18 cellular contexts compared by ENCODE assay signal in genomic region chr14:93520053-93520607, GRCh38.
DNase-seq lines count a peak whose midpoint lies in the region; ATAC-seq, FAIRE-seq and TF ChIP-seq lines count a peak whose summit lies in the region.
"Had no signal": no experiment of that assay in that cellular context is flagged by ENCODE, and none has a peak within 500 bp of the region (broad histone marks: within the 10 kb centered on the region; RNA-seq: fewer than 3 reads in every experiment).

No MANE protein-coding gene starts in this region.

- no TSS peak for BruUV-seq in HepG2 (replicated peaks; lab: Mats Ljungman, UMichigan)

- peaks cover 66% of the 10 kb centered on the region for H3K36me3 Mint-ChIP-seq in WTC11

- H3K36me3 ChIP-seq in HepG2 (replicated peaks in 1 of 2; ENCODE audit: control insufficient read depth in 1 of 2, insufficient read depth in 2 of 2, low read length in 2 of 2) = no peaks in the 10 kb centered on the region
- H3K36me3 ChIP-seq in right lobe of liver = no peaks in the 10 kb centered on the region
- no peaks in the 10 kb centered on the region for H3K36me3 ChIP-seq in pancreas
- no peaks in the 10 kb centered on the region for H3K36me3 ChIP-seq in gastroesophageal sphincter

- intact Hi-C loops in HepG2 (cut with micrococcal nuclease; ENCODE audit: unreplicated experiment) (no loop called here), right lobe of liver (cut with DNase I) (no loop called here), pancreas (cut with DNase I) (no loop called here)

- DNase-seq in DMS53 (lab: John Stamatoyannopoulos, UW) (peak; percentile 10), DMS53 treated with DMSO at 0.1 percent for 48 hours (lab: John Stamatoyannopoulos, UW; ENCODE audit: unreplicated experiment) (no peak), HepG2 (ENCODE audit: low spot score) (no peak), right lobe of liver (no peak), WTC11 (ENCODE audit: low spot score) (no peak), pancreas (no peak)
- DNase-seq in stimulated activated CD4-positive, alpha-beta T cell treated with anti-CD3 and anti-CD28 coated beads, Interleukin-1b, Interleukin-23, amount 100 ng/mL, for 48 hours = no peak
- DNase-seq: C1 segment of cervical spinal cord, KBM-7, NCI-H2029 treated with DMSO at 0.1 percent for 48 hours, NCI-H446, PC-3, T-helper 9 cell had no signal

- no peak overlapping the region for H2AFZ ChIP-seq in HepG2 (ENCODE audit: low read length)

- no peaks in the 10 kb centered on the region for H3K4me1 Mint-ChIP-seq in WTC11

- H3K4me1 ChIP-seq in HepG2 (ENCODE audit: insufficient read depth, low read length) (no peaks in the 10 kb centered on the region), right lobe of liver (no peaks in the 10 kb centered on the region), pancreas (no peaks in the 10 kb centered on the region), gastroesophageal sphincter (no peaks in the 10 kb centered on the region)

- in situ Hi-C loops in HepG2 (cut with HindIII; ENCODE audit: extremely low pct_ligation_motif_present, low pct_unique_long_range_greater_than_20kb) = no loop called here

- H3K27ac ChIP-seq in HepG2 (ENCODE audit: extremely low read length, insufficient read depth, low read length) = no peak overlapping the region
- H3K27ac ChIP-seq in right lobe of liver = no peak overlapping the region
- H3K27ac ChIP-seq in pancreas = no peak overlapping the region
- no peak overlapping the region for H3K27ac ChIP-seq in gastroesophageal sphincter
- H3K27ac ChIP-seq: 22Rv1 had no signal

- H3K9me3 ChIP-seq in HepG2 (ENCODE audit: low read length) = peaks cover 32% of the 10 kb centered on the region
- H3K9me3 ChIP-seq in right lobe of liver = peaks cover 0 to 9% (median 5%) of the 10 kb centered on the region in 4 donors
- no peaks in the 10 kb centered on the region for H3K9me3 ChIP-seq in pancreas
- H3K9me3 ChIP-seq in gastroesophageal sphincter = peaks cover 0 to 37% (median 3%) of the 10 kb centered on the region in 3 donors

- TF ChIP-seq RAD21 in HepG2 (CRISPR knock-in tag; IDR thresholded peaks at IDR 0.05) = no peak

- ATAC-seq in HepG2 (no peak), right lobe of liver (no peak), WTC11 (no peak), pancreas (no peak), gastroesophageal sphincter (no peak)
- ATAC-seq: PC-3 had no signal

- FAIRE-seq in HepG2 (lab: Jason Lieb, UNC) (no peak), pancreas (lab: Jason Lieb, UNC) (no peak)
- FAIRE-seq: GM18507, GM19239, HTR-8/SVneo had no signal

- no peaks in the 10 kb centered on the region for H3K79me2 ChIP-seq in HepG2 (ENCODE audit: insufficient read depth, low read length)

- no peaks in the 10 kb centered on the region for H4K20me1 ChIP-seq in HepG2 (ENCODE audit: insufficient read depth, low read length)

- H3K4me3 ChIP-seq in HepG2 (replicated peaks in 1 of 3; ENCODE audit: insufficient read depth in 1 of 3, low read depth in 2 of 3, low read length in 3 of 3) (no peak overlapping the region), right lobe of liver (no peak overlapping the region), pancreas (no peak overlapping the region), gastroesophageal sphincter (no peak overlapping the region)

- no peaks in the 10 kb centered on the region for H3K27me3 ChIP-seq in HepG2 (ENCODE audit: control insufficient read depth in 1 of 2, insufficient read depth in 2 of 2, low read length in 2 of 2)
- no peaks in the 10 kb centered on the region for H3K27me3 ChIP-seq in right lobe of liver
- H3K27me3 ChIP-seq in pancreas = no peaks in the 10 kb centered on the region
- H3K27me3 ChIP-seq in gastroesophageal sphincter = no peaks in the 10 kb centered on the region

- H3K4me2 ChIP-seq in HepG2 (ENCODE audit: low read depth, low read length) = no peak overlapping the region

- no peak overlapping the region for H3K4me3 Mint-ChIP-seq in WTC11

- TF ChIP-seq POLR2A in HepG2 (IDR thresholded peaks at IDR 0.05; ENCODE audit: insufficient read depth in 1 of 2, low read depth in 2 of 2, low read length in 2 of 2) (no peak), right lobe of liver (IDR thresholded peaks at IDR 0.05) (no peak), gastroesophageal sphincter (IDR thresholded peaks at IDR 0.05) (no peak)

- TF ChIP-seq EP300 in HepG2 (IDR thresholded peaks at IDR 0.05; ENCODE audit: low read depth in 2 of 2, low read length in 2 of 2) = no peak
- no peak for TF ChIP-seq EP300 in HepG2 (CRISPR knock-in tag; IDR thresholded peaks at IDR 0.05; ENCODE audit: borderline replicate concordance)
- no peak for TF ChIP-seq EP300 in gastroesophageal sphincter (IDR thresholded peaks at IDR 0.05)

- no peak overlapping the region for H3K27ac Mint-ChIP-seq in WTC11

- H3K9ac ChIP-seq in HepG2 (ENCODE audit: insufficient read depth, low read depth, low read length) = no peak overlapping the region

- peaks cover 67% of the 10 kb centered on the region for H3K9me3 Mint-ChIP-seq in WTC11

- POLR2A ChIA-PET in HepG2 (lab: Yijun Ruan, JAX) = no interaction called here
- POLR2A ChIA-PET in WTC11 (lab: Charles Lee) = no interaction called here

- 75% methylated on average over 3 of the region's 3 CpGs for WGBS in HepG2 (ENCODE audit: low lambda C conversion rate)
- WGBS in right lobe of liver (ENCODE audit: insufficient coverage, low coverage, low lambda C conversion rate, missing lambda C conversion rate) = 93% methylated on average over 3 of the region's 3 CpGs
- WGBS in pancreas, 2 donors = 93 to 95% methylated on average over 3 of the region's 3 CpGs
- 90 to 96% methylated on average over 3 of the region's 3 CpGs for WGBS in gastroesophageal sphincter (ENCODE audit: low coverage in 1 of 2), 2 donors

- TF ChIP-seq CTCF in HepG2 (CRISPR knock-in tag; IDR thresholded peaks at IDR 0.05) (no peak), right lobe of liver (IDR thresholded peaks at IDR 0.05) (no peak), WTC11 (IDR thresholded peaks at IDR 0.05) (no peak), pancreas (IDR thresholded peaks at IDR 0.05) (no peak), gastroesophageal sphincter (IDR thresholded peaks at IDR 0.05) (no peak)

- peaks cover 8% of the 10 kb centered on the region; the same call in 1 of the 2 replicates for H3K27me3 Mint-ChIP-seq in WTC11 (ENCODE audit: low read depth)

- CTCF ChIA-PET in HepG2 (lab: Yijun Ruan, JAX; ENCODE audit: low intra/inter-chr PET ratio, low total read pairs) (no interaction called here), WTC11 (lab: Charles Lee) (no interaction called here)

TF ChIP-seq in HepG2, 621 proteins besides CTCF, POLR2A, EP300 and RAD21 (continues in another document):
- TF ChIP-seq ZNF570 (CRISPR knock-in tag; IDR thresholded peaks at IDR 0.05; ENCODE audit: borderline replicate concordance) (no peak), HOMEZ (CRISPR knock-in tag; IDR thresholded peaks at IDR 0.05; ENCODE audit: low read depth) (peak; percentile 65; the same call in 1 of the 2 replicates), ZNF317 (CRISPR knock-in tag; IDR thresholded peaks at IDR 0.05) (peak; percentile 99), ZNF597 (CRISPR knock-in tag; IDR thresholded peaks at IDR 0.05) (no peak), PAWR (CRISPR knock-in tag; IDR thresholded peaks at IDR 0.05; ENCODE audit: borderline replicate concordance) (no peak)

TF ChIP-seq in WTC11, 78 proteins besides CTCF, POLR2A, EP300 and RAD21 (continues in another document):
- TF ChIP-seq KAT7 (CRISPR knock-in tag; IDR thresholded peaks at IDR 0.05; ENCODE audit: borderline replicate concordance) = no peak
- peak; percentile 96 for TF ChIP-seq ZNF317 (CRISPR knock-in tag; IDR thresholded peaks at IDR 0.05; ENCODE audit: borderline replicate concordance, low read depth)
- no peak for TF ChIP-seq JAZF1 (CRISPR knock-in tag; IDR thresholded peaks at IDR 0.05)
- TF ChIP-seq ZNF425 (CRISPR knock-in tag; conservative IDR thresholded peaks at IDR 0.05) = no peak
- no peak for TF ChIP-seq STAT6 (CRISPR knock-in tag; conservative IDR thresholded peaks at IDR 0.05; ENCODE audit: low read depth)
